11 cellular contexts compared by ENCODE assay signal in genomic region chrX:39766085-39766726, GRCh38.
DNase-seq lines count a peak whose midpoint lies in the region; ATAC-seq, FAIRE-seq and TF ChIP-seq lines count a peak whose summit lies in the region.
"Had no signal": no experiment of that assay in that cellular context is flagged by ENCODE, and none has a peak within 500 bp of the region (broad histone marks: within the 10 kb centered on the region; RNA-seq: fewer than 3 reads in every experiment).

No MANE protein-coding gene starts in this region.

- no peak for ATAC-seq in K562
- no peak for ATAC-seq in GM21528 (IDR thresholded peaks at IDR 0.05; ENCODE audit: low FRiP score, unreplicated experiment)
- no peak for ATAC-seq in HG02973 (IDR thresholded peaks at IDR 0.05; ENCODE audit: unreplicated experiment)

- no peak overlapping the region for H3K27ac ChIP-seq in K562 (ENCODE audit: extremely low read depth, low read depth, low read length)
- H3K27ac ChIP-seq in small intestine (ENCODE audit: low read depth in 1 of 2, low read length in 1 of 2): peak overlapping the region in 1 of 2 donors; percentile 80
- H3K27ac ChIP-seq: epithelial cell of prostate had no signal

- H3K36me3 ChIP-seq in K562 (ENCODE audit: control insufficient read depth, insufficient read depth, low read length) (no peaks in the 10 kb centered on the region), small intestine (ENCODE audit: control insufficient read depth in 2 of 2, insufficient read depth in 2 of 2, low read length in 2 of 2) (no peaks in the 10 kb centered on the region)
- H3K36me3 ChIP-seq: spleen had no signal

- H3K4me3 Mint-ChIP-seq in activated CD4-positive, alpha-beta T cell treated with anti-CD3 and anti-CD28 coated beads, Interleukin-2, amount 10 ng/mL, durations not matched to agents 24 days and 14 days: peak overlapping the region; percentile 51
- peak overlapping the region; percentile 76 for H3K4me3 Mint-ChIP-seq in T-helper 2 cell treated with Interferon-gamma antibody and Interleukin-4, amounts not matched to agents 5 μg/mL and 100 μg/mL, for 36 hours

- no peaks in the 10 kb centered on the region for H3K79me2 ChIP-seq in K562 (ENCODE audit: control insufficient read depth, insufficient read depth, low read length)

- H2AFZ ChIP-seq in K562 (ENCODE audit: low read depth, low read length): no peak overlapping the region

- 13% methylated on average over 9 of the region's 10 CpGs for WGBS in K562 (ENCODE audit: insufficient coverage, low coverage, missing lambda C conversion rate)
- 45 to 62% (median 53%) methylated on average over 10 of the region's 10 CpGs for WGBS in small intestine, 3 donors

- no peaks in the 10 kb centered on the region for H3K9me1 ChIP-seq in K562 (ENCODE audit: control insufficient read depth, insufficient read depth, low read length)

- no peak for TF ChIP-seq EP300 in K562 (IDR thresholded peaks at IDR 0.05; ENCODE audit: low read length)

- intact Hi-C loops in activated CD4-positive, alpha-beta T cell treated with anti-CD3 and anti-CD28 coated beads, Interleukin-2, amount 10 ng/mL, durations not matched to agents 24 days and 14 days (cut with micrococcal nuclease): loop anchor here (1.0 kb wide), 1 partner anchor 8 kb away; no protein-coding TSS in a partner anchor
- intact Hi-C loops in K562 (cut with micrococcal nuclease): no loop called here

- H3K4me1 ChIP-seq in K562 (replicated peaks in 1 of 2; ENCODE audit: control insufficient read depth in 2 of 2, insufficient read depth in 2 of 2, low read length in 2 of 2) (no peaks in the 10 kb centered on the region; a peak in 1 of 5 replicates), small intestine (ENCODE audit: control insufficient read depth in 2 of 2, insufficient read depth in 1 of 2, low read depth in 1 of 2, low read length in 1 of 2) (no peaks in the 10 kb centered on the region)

- FAIRE-seq in K562 (lab: Jason Lieb, UNC): no peak
- FAIRE-seq in small intestine (lab: Jason Lieb, UNC): no peak

- H3K27me3 Mint-ChIP-seq in activated CD4-positive, alpha-beta T cell treated with anti-CD3 and anti-CD28 coated beads, Interleukin-2, amount 10 ng/mL, durations not matched to agents 24 days and 14 days: no peaks in the 10 kb centered on the region
- H3K27me3 Mint-ChIP-seq in T-helper 2 cell treated with Interferon-gamma antibody and Interleukin-4, amounts not matched to agents 5 μg/mL and 100 μg/mL, for 36 hours (ENCODE audit: low read depth): no peaks in the 10 kb centered on the region

- CTCF ChIA-PET in K562 (lab: Yijun Ruan, JAX; ENCODE audit: low intra/inter-chr PET ratio): no interaction called here

- peaks cover 3% of the 10 kb centered on the region; the same call in 1 of the 2 replicates for H3K9me3 ChIP-seq in K562 (replicated peaks; ENCODE audit: control insufficient read depth, insufficient read depth, low read depth, low read length)
- H3K9me3 ChIP-seq in small intestine (ENCODE audit: control insufficient read depth, low read depth): no peaks in the 10 kb centered on the region
- H3K9me3 ChIP-seq: spleen had no signal

- DNase-seq in activated CD4-positive, alpha-beta T cell treated with anti-CD3 and anti-CD28 coated beads, Interleukin-2, amount 10 ng/mL, durations not matched to agents 24 days and 14 days: peak; percentile 78
- DNase-seq in activated CD4-positive, alpha-beta T cell treated with anti-CD3 and anti-CD28 coated beads, Interleukin-2, amount 50 U/mL, for 4 hours: no peak
- DNase-seq in T-helper 2 cell treated with Interferon-gamma antibody and Interleukin-4, amounts not matched to agents 5 μg/mL and 100 μg/mL, for 36 hours (ENCODE audit: low spot score): peak; percentile 38
- no peak for DNase-seq in K562 (ENCODE audit: extremely low read depth in 1 of 4, low spot score in 3 of 4)
- DNase-seq in small intestine: peak; percentile 39
- DNase-seq in GOT3 (lab: John Stamatoyannopoulos, UW): no peak
- DNase-seq: NCI-H2227 treated with DMSO at 0.1 percent for 48 hours, spleen had no signal

- H3K9me3 Mint-ChIP-seq in activated CD4-positive, alpha-beta T cell treated with anti-CD3 and anti-CD28 coated beads, Interleukin-2, amount 10 ng/mL, durations not matched to agents 24 days and 14 days: no peaks in the 10 kb centered on the region
- no peaks in the 10 kb centered on the region for H3K9me3 Mint-ChIP-seq in T-helper 2 cell treated with Interferon-gamma antibody and Interleukin-4, amounts not matched to agents 5 μg/mL and 100 μg/mL, for 36 hours

- H3K4me3 ChIP-seq in K562 (no peak overlapping the region), small intestine (ENCODE audit: low read depth in 1 of 2, low read length in 2 of 2) (no peak overlapping the region)
- H3K4me3 ChIP-seq: spleen had no signal

- no TSS peak for BruUV-seq in K562 (replicated peaks; lab: Mats Ljungman, UMichigan)

- TF ChIP-seq RAD21 in K562 (CRISPR knock-in tag; conservative IDR thresholded peaks at IDR 0.05 in 1 of 2, IDR thresholded peaks at IDR 0.05 in 1 of 2): no peak

- no peak for TF ChIP-seq CTCF in K562 (IDR thresholded peaks at IDR 0.05 in 2 of 3, conservative IDR thresholded peaks at IDR 0.05 in 1 of 3; ENCODE audit: insufficient read depth in 2 of 3, low read depth in 1 of 3, low read length in 3 of 3)

- no peak overlapping the region for H3K4me2 ChIP-seq in K562 (ENCODE audit: insufficient read depth, low read length)

- no peak overlapping the region for H3K9ac ChIP-seq in K562 (ENCODE audit: insufficient read depth in 1 of 2, low read depth in 2 of 2, low read length in 2 of 2)

- peaks cover 29% of the 10 kb centered on the region for H3K4me1 Mint-ChIP-seq in activated CD4-positive, alpha-beta T cell treated with anti-CD3 and anti-CD28 coated beads, Interleukin-2, amount 10 ng/mL, durations not matched to agents 24 days and 14 days
- peaks cover 36% of the 10 kb centered on the region for H3K4me1 Mint-ChIP-seq in T-helper 2 cell treated with Interferon-gamma antibody and Interleukin-4, amounts not matched to agents 5 μg/mL and 100 μg/mL, for 36 hours (ENCODE audit: low read depth)

- in situ Hi-C loops in K562 (cut with MboI): no loop called here

- no peak for TF ChIP-seq POLR2A in K562 (conservative IDR thresholded peaks at IDR 0.05)

- POLR2A ChIA-PET in K562 (lab: Yijun Ruan, JAX): interaction anchor here (0.6 kb wide), 1 partner anchor 1157 kb away, joined by 3 read pairs; no protein-coding TSS in a partner anchor

- peak overlapping the region; percentile 95 for H3K27ac Mint-ChIP-seq in activated CD4-positive, alpha-beta T cell treated with anti-CD3 and anti-CD28 coated beads, Interleukin-2, amount 10 ng/mL, durations not matched to agents 24 days and 14 days
- peak overlapping the region; percentile 96 for H3K27ac Mint-ChIP-seq in T-helper 2 cell treated with Interferon-gamma antibody and Interleukin-4, amounts not matched to agents 5 μg/mL and 100 μg/mL, for 36 hours

- no peaks in the 10 kb centered on the region for H3K36me3 Mint-ChIP-seq in activated CD4-positive, alpha-beta T cell treated with anti-CD3 and anti-CD28 coated beads, Interleukin-2, amount 10 ng/mL, durations not matched to agents 24 days and 14 days (ENCODE audit: low read depth)
- peaks cover 3% of the 10 kb centered on the region for H3K36me3 Mint-ChIP-seq in T-helper 2 cell treated with Interferon-gamma antibody and Interleukin-4, amounts not matched to agents 5 μg/mL and 100 μg/mL, for 36 hours (ENCODE audit: low read depth)

- no peaks in the 10 kb centered on the region for H4K20me1 ChIP-seq in K562 (replicated peaks; ENCODE audit: control insufficient read depth, insufficient read depth, low read length)

- H3K27me3 ChIP-seq in K562 (ENCODE audit: control insufficient read depth in 2 of 2, insufficient read depth in 2 of 2, low read length in 2 of 2): no peaks in the 10 kb centered on the region
- peaks cover 0 to 3% of the 10 kb centered on the region in 2 donors for H3K27me3 ChIP-seq in small intestine (ENCODE audit: control insufficient read depth in 2 of 2, insufficient read depth in 2 of 2, low read length in 2 of 2)
- H3K27me3 ChIP-seq: spleen had no signal

TF ChIP-seq in K562, 482 proteins besides CTCF, POLR2A, EP300 and RAD21:
- TF ChIP-seq MEIS2 (IDR thresholded peaks at IDR 0.05; ENCODE audit: partially characterized antibody) (peak; percentile 19), RFX1 (IDR thresholded peaks at IDR 0.05) (peak; percentile 50), RBM39 (optimal IDR thresholded peaks at IDR 0.05; ENCODE audit: low read depth, low read length) (no peak), ARID3B (CRISPR knock-in tag; IDR thresholded peaks at IDR 0.05; ENCODE audit: borderline replicate concordance) (no peak)

Comparison
In these comparisons a context has a peak if more than half of its experiments do, and no peak if none do; other contexts are left out.
1. DNase-seq: peak in activated CD4-positive, alpha-beta T cell treated with anti-CD3 and anti-CD28 coated beads, Interleukin-2, amount 10 ng/mL, durations not matched to agents 24 days and 14 days (single experiment), T-helper 2 cell treated with Interferon-gamma antibody and Interleukin-4, amounts not matched to agents 5 μg/mL and 100 μg/mL, for 36 hours (single experiment) and small intestine (single experiment); none in activated CD4-positive, alpha-beta T cell treated with anti-CD3 and anti-CD28 coated beads, Interleukin-2, amount 50 U/mL, for 4 hours (0 of 2), K562 (0 of 4) and GOT3 (single experiment).